14 cellular contexts compared by ENCODE assay signal in the genomic region with DNA sequence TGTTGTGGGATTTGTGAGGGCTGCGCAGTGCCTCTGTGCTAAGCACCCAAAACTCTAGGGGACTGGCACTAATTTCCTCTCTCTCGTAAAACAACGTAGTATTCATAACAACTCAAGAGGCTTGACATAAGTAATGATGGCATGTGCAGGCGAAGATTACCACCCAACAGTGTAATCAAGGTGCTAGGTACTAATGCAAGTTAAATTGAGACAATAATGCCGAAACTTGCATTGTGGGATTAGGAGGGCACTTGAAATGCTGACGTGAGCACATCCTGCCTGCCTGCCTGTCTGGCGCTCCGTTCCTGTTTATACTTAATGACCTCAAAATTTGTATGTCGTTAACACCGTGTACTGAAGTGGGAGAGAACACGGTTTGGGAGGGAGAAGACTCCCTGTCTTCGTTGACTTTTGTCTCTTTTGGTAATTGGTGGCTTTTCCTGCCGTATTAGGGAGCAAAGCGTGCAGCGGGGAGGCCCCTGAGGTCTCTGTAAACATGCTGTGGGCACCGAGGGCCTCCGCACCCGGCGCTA.
A peak's percentile ranks its signal among the peaks of the same experiment; 100 is the strongest.
DNase-seq lines count a peak whose midpoint lies in the region; ATAC-seq and TF ChIP-seq lines count a peak whose summit lies in the region.
"Had no signal": no experiment of that assay in that cellular context is flagged by ENCODE, and none has a peak within 500 bp of the region (broad histone marks: within the 10 kb centered on the region; RNA-seq: fewer than 3 reads in every experiment).

No MANE protein-coding gene starts in this region.

- no peak overlapping the region for H3K4me3 ChIP-seq in BLaER1
- no peak overlapping the region for H3K4me3 ChIP-seq in hepatocyte
- H3K4me3 ChIP-seq: coronary artery, heart right ventricle had no signal

- H2AFZ ChIP-seq in hepatocyte, result peak overlapping the region; percentile 7

- H4K20me1 ChIP-seq in BLaER1 (no peaks in the 10 kb centered on the region), hepatocyte (ENCODE audit: insufficient read depth, poor library complexity, severe bottlenecking) (no peaks in the 10 kb centered on the region)

- peak; percentile 52 for ATAC-seq in GM21515 (IDR thresholded peaks at IDR 0.05; ENCODE audit: unreplicated experiment)
- ATAC-seq: heart right ventricle; stimulated activated naive CD8-positive, alpha-beta T cell treated with anti-CD3 and anti-CD28 coated beads, Interleukin-15, amount 100 ng/mL, for 72 hours had no signal

- H3K9me3 ChIP-seq in BLaER1 (no peaks in the 10 kb centered on the region), hepatocyte (ENCODE audit: low read depth) (no peaks in the 10 kb centered on the region)
- H3K9me3 ChIP-seq: heart right ventricle had no signal

- DNase-seq in NCI-H524 treated with DMSO at 0.1 percent for 48 hours (lab: John Stamatoyannopoulos, UW), result peak; percentile 35
- DNase-seq in hepatocyte (ENCODE audit: low spot score), result no peak
- no peak for DNase-seq in kidney tubule cell (ENCODE audit: low spot score)
- DNase-seq in NCI-H2227 (lab: John Stamatoyannopoulos, UW; ENCODE audit: unreplicated experiment), result no peak
- no peak for DNase-seq in KG1 (lab: John Stamatoyannopoulos, UW)
- DNase-seq in stimulated activated naive CD4-positive, alpha-beta T cell (lab: John Stamatoyannopoulos, UW), result no peak
- DNase-seq: activated CD4-positive, CD25-positive, alpha-beta regulatory T cell treated with anti-CD3 and anti-CD28 coated beads, Interleukin-2, amount 50 U/mL, for 72 hours; activated naive CD4-positive, alpha-beta T cell; heart right ventricle; stimulated activated CD4-positive, alpha-beta T cell treated with anti-CD3 and anti-CD28 coated beads, Interleukin-15, amount 100 ng/mL, for 24 hours; stimulated activated naive CD8-positive, alpha-beta T cell treated with anti-CD3 and anti-CD28 coated beads, Interleukin-15, amount 100 ng/mL, for 72 hours had no signal

- peaks cover 56% of the 10 kb centered on the region for H3K4me1 ChIP-seq in BLaER1
- peaks cover 9% of the 10 kb centered on the region for H3K4me1 ChIP-seq in hepatocyte (ENCODE audit: insufficient read depth)
- H3K4me1 ChIP-seq: heart right ventricle had no signal

- H3K9ac ChIP-seq in BLaER1, result no peak overlapping the region

- H3K27ac ChIP-seq in BLaER1 (no peak overlapping the region), hepatocyte (no peak overlapping the region)
- H3K27ac ChIP-seq: coronary artery, heart right ventricle had no signal

- WGBS in hepatocyte (ENCODE audit: low lambda C conversion rate, missing lambda C conversion rate), result 39% methylated on average over 19 of the region's 19 CpGs

- H3K4me2 ChIP-seq in BLaER1, result peak overlapping the region; percentile 67
- H3K4me2 ChIP-seq in hepatocyte, result peak overlapping the region; percentile 36

- no peak for TF ChIP-seq CTCF in hepatocyte (IDR thresholded peaks at IDR 0.05; ENCODE audit: poor library complexity)

- H3K36me3 ChIP-seq in BLaER1 (peaks cover 15% of the 10 kb centered on the region), hepatocyte (replicated peaks; ENCODE audit: insufficient read depth, low read depth) (no peaks in the 10 kb centered on the region)
- H3K36me3 ChIP-seq: heart right ventricle had no signal

- H3K79me2 ChIP-seq in hepatocyte, result no peaks in the 10 kb centered on the region

- no peaks in the 10 kb centered on the region for H3K27me3 ChIP-seq in BLaER1
- no peaks in the 10 kb centered on the region for H3K27me3 ChIP-seq in hepatocyte
- H3K27me3 ChIP-seq: heart right ventricle had no signal

- no peaks in the 10 kb centered on the region for H3K9me2 ChIP-seq in hepatocyte (replicated peaks; ENCODE audit: insufficient read depth)
